Comparison of ENCODE assay signal across 19 cellular contexts in genomic region chr3:99696497-99696896, GRCh38.
"Had no signal": no experiment of that assay in that cellular context is flagged by ENCODE, and none has a peak within 500 bp of the region (broad histone marks: within the 10 kb centered on the region; RNA-seq: fewer than 3 reads in every experiment).

No MANE protein-coding gene starts in this region.

- H2AFZ ChIP-seq: hepatocyte had no signal

- H3K27me3 ChIP-seq: colonic mucosa, foreskin keratinocyte, hepatocyte, sigmoid colon, stomach, transverse colon had no signal

- H3K4me1 Mint-ChIP-seq: naive B cell, nephron had no signal

- H3K4me1 ChIP-seq: colonic mucosa, foreskin keratinocyte, sigmoid colon, stomach, transverse colon had no signal

- H3K9me3 ChIP-seq: colonic mucosa, sigmoid colon, stomach, thoracic aorta, transverse colon had no signal

- H3K27ac ChIP-seq: colonic mucosa, foreskin keratinocyte, hepatocyte, sigmoid colon, stomach, thoracic aorta, transverse colon had no signal

- ATAC-seq: foreskin keratinocyte, left colon, left ventricle myocardium superior had no signal

- H3K9me3 Mint-ChIP-seq: nephron had no signal

- H3K4me3 Mint-ChIP-seq: nephron had no signal

- H3K4me2 ChIP-seq: hepatocyte had no signal

- DNase-seq: colonic mucosa; dermis blood vessel endothelial cell; foreskin keratinocyte; left colon; left ventricle myocardium superior; mesendoderm; naive B cell; sigmoid colon; stimulated activated CD4-positive, alpha-beta T cell treated with anti-CD3 and anti-CD28 coated beads, Interleukin-2, amount 100 ng/mL, for 24 hours; stimulated activated CD4-positive, alpha-beta T cell treated with anti-CD3 and anti-CD28 coated beads, Interleukin-4, amount 100 ng/mL, for 4 hours; stimulated activated naive CD4-positive, alpha-beta T cell; stomach; substantia nigra; transverse colon had no signal

- H3K4me3 ChIP-seq: colonic mucosa, hepatocyte, lung, sigmoid colon, skin epidermis, stomach, thoracic aorta, transverse colon had no signal

- H3K36me3 ChIP-seq: colonic mucosa, sigmoid colon, stomach, thoracic aorta, transverse colon had no signal

- H3K36me3 Mint-ChIP-seq: naive B cell had no signal

- H3K79me2 ChIP-seq: hepatocyte had no signal

- H3K27ac Mint-ChIP-seq: nephron had no signal
